ENCODE assay signal across 9 cellular contexts in genomic region chr19:7748756-7749155, GRCh38. TPM values are rescaled to one million over a fixed set of nuclear protein-coding genes. Genes with fewer than 3 reads are reported as not detected.
DNase-seq lines count a peak whose midpoint lies in the region; ATAC-seq and TF ChIP-seq lines count a peak whose summit lies in the region.
"Had no signal": no experiment of that assay in that cellular context is flagged by ENCODE, and none has a peak within 500 bp of the region (broad histone marks: within the 10 kb centered on the region; RNA-seq: fewer than 3 reads in every experiment).

No MANE protein-coding gene starts in this region.

- H3K4me1 ChIP-seq in A673 (ENCODE audit: insufficient read depth, low read length, poor library complexity, severe bottlenecking) = no peaks in the 10 kb centered on the region
- H3K4me1 ChIP-seq: stomach had no signal

- DNase-seq in A673 (ENCODE audit: low spot score) = peak; percentile 27
- DNase-seq in OCI-M1 (lab: John Stamatoyannopoulos, UW) = peak; percentile 39
- peak; percentile 37 for DNase-seq in glomerular endothelial cell (ENCODE audit: extremely low read depth, low read depth, low spot score)
- DNase-seq in progenitor cell of endocrine pancreas (ENCODE audit: low spot score, unreplicated experiment) = no peak
- DNase-seq in cerebellar nuclear complex (lab: John Stamatoyannopoulos, UW) = no peak
- DNase-seq: stomach had no signal

- H3K9me3 ChIP-seq in A673 (ENCODE audit: low read depth, low read length, poor library complexity, severe bottlenecking) = no peaks in the 10 kb centered on the region
- H3K9me3 ChIP-seq: stomach had no signal

- H3K36me3 ChIP-seq in A673 (ENCODE audit: insufficient read depth, low read length, poor library complexity, severe bottlenecking) = no peaks in the 10 kb centered on the region
- H3K36me3 ChIP-seq: stomach had no signal

- CTCF ChIA-PET in A673 (lab: Charles Lee) = no interaction called here

- H3K27me3 ChIP-seq in A673 (replicated peaks; ENCODE audit: insufficient read depth, low read depth, low read length, poor library complexity) = peaks cover 6% of the 10 kb centered on the region

- intact Hi-C loops in A673 (cut with micrococcal nuclease; ENCODE audit: unreplicated experiment) = no loop called here

- H3K4me3 Mint-ChIP-seq in progenitor cell of endocrine pancreas (ENCODE audit: low read depth) = no peak overlapping the region

- POLR2A ChIA-PET in A673 (lab: Charles Lee; ENCODE audit: low non-redundant PET) = no interaction called here

- H3K27ac Mint-ChIP-seq in progenitor cell of endocrine pancreas = no peak overlapping the region

- peak; percentile 46 for TF ChIP-seq CTCF in A673 (conservative IDR thresholded peaks at IDR 0.05; ENCODE audit: low read depth, low read length)
- TF ChIP-seq CTCF in GM12875 (IDR thresholded peaks at IDR 0.05; ENCODE audit: borderline replicate concordance, insufficient read depth, low read depth, low read length) = peak; percentile 37; the same call in 1 of the 2 replicates
- TF ChIP-seq CTCF in progenitor cell of endocrine pancreas (IDR thresholded peaks at IDR 0.05; ENCODE audit: unreplicated experiment) = no peak

- no peak overlapping the region for H3K4me3 ChIP-seq in A673 (ENCODE audit: low read depth, low read length, poor library complexity, severe bottlenecking)
- H3K4me3 ChIP-seq in GM12875 (ENCODE audit: low read depth, low read length) = no peak overlapping the region
- H3K4me3 ChIP-seq: stomach had no signal

- H3K4me1 Mint-ChIP-seq in progenitor cell of endocrine pancreas (ENCODE audit: low read depth) = no peaks in the 10 kb centered on the region

- H3K27me3 Mint-ChIP-seq in progenitor cell of endocrine pancreas = peaks cover 32% of the 10 kb centered on the region

- ATAC-seq in HG03571 (IDR thresholded peaks at IDR 0.05; ENCODE audit: unreplicated experiment) (no peak), HG03135 (IDR thresholded peaks at IDR 0.05; ENCODE audit: unreplicated experiment) (no peak)

- H3K27ac ChIP-seq in A673 (ENCODE audit: low read depth, low read length, poor library complexity, severe bottlenecking) = no peak overlapping the region
- H3K27ac ChIP-seq: stomach had no signal

- BruUV-seq in A673 (replicated peaks; lab: Mats Ljungman, UMichigan) = no TSS peak

- no peaks in the 10 kb centered on the region for H3K36me3 Mint-ChIP-seq in progenitor cell of endocrine pancreas (ENCODE audit: insufficient read depth)

- H3K9me3 Mint-ChIP-seq in progenitor cell of endocrine pancreas (ENCODE audit: low read depth) = peaks cover 5% of the 10 kb centered on the region

RNA-seq across cellular contexts. Expression of gene CD209, which starts 1.4 kb away (rescaled TPM):
- total RNA-seq in A673 (2021) (not detected in 2 replicates), glomerular endothelial cell (not detected in 2 replicates), progenitor cell of endocrine pancreas (not detected in 2 replicates)

RNA-seq across cellular contexts. Expression of gene CLEC4M, which starts 14.3 kb away (rescaled TPM):
- not detected in 2 replicates for total RNA-seq in A673 (2021)
- 0.19 and 0.64 TPM in 2 replicates for total RNA-seq in glomerular endothelial cell
- 0.36 and 0.42 TPM in 2 replicates for total RNA-seq in progenitor cell of endocrine pancreas

RNA-seq across cellular contexts. Expression of gene CLEC4G, which starts 16.8 kb away (rescaled TPM):
- total RNA-seq in A673 (2021) (not detected in 2 replicates), glomerular endothelial cell (not detected in 2 replicates), progenitor cell of endocrine pancreas (not detected in 2 replicates)

RNA-seq across cellular contexts. Expression of gene FCER2, which starts 46.8 kb away (rescaled TPM):
- not detected in 2 replicates for total RNA-seq in A673 (2021)
- not detected in 2 replicates for total RNA-seq in glomerular endothelial cell
- not detected in 2 replicates for total RNA-seq in progenitor cell of endocrine pancreas

Comparison
In these comparisons a context has a peak if more than half of its experiments do, and no peak if none do; other contexts are left out.
1. DNase-seq: peak in A673 (single experiment), OCI-M1 (single experiment) and glomerular endothelial cell (single experiment); none in progenitor cell of endocrine pancreas (single experiment) and cerebellar nuclear complex (0 of 2).